ENCODE assay signal across 16 cellular contexts in genomic region chr12:49960474-49961110, GRCh38. TPM values are rescaled to one million over a fixed set of nuclear protein-coding genes. Genes with fewer than 3 reads are reported as not detected.
DNase-seq lines count a peak whose midpoint lies in the region; ATAC-seq and TF ChIP-seq lines count a peak whose summit lies in the region.
"Had no signal": no experiment of that assay in that cellular context is flagged by ENCODE, and none has a peak within 500 bp of the region (broad histone marks: within the 10 kb centered on the region; RNA-seq: fewer than 3 reads in every experiment).

No MANE protein-coding gene starts in this region.

- H3K27ac ChIP-seq in iPS-18a (ENCODE audit: low read length) = no peak overlapping the region
- peak overlapping the region; percentile 69 for H3K27ac ChIP-seq in suprapubic skin
- H3K27ac ChIP-seq: heart right ventricle, right lobe of liver, uterus had no signal

- H3K27me3 ChIP-seq in iPS-18a (ENCODE audit: control insufficient read depth, insufficient read depth, low read length) (peaks cover 56% of the 10 kb centered on the region), suprapubic skin (peaks cover 52% of the 10 kb centered on the region)

- H3K36me3 ChIP-seq in iPS-18a (ENCODE audit: control insufficient read depth, low read depth, low read length) (no peaks in the 10 kb centered on the region), suprapubic skin (no peaks in the 10 kb centered on the region)
- H3K36me3 ChIP-seq: heart right ventricle, right lobe of liver, uterus had no signal

- H3K9me3 ChIP-seq in iPS-18a (ENCODE audit: control insufficient read depth, low read depth, low read length) (no peaks in the 10 kb centered on the region), suprapubic skin (no peaks in the 10 kb centered on the region)
- H3K9me3 ChIP-seq: heart right ventricle, right lobe of liver, uterus had no signal

- no peak overlapping the region for H3K9ac ChIP-seq in iPS-18a (ENCODE audit: low read length)

- H3K4me1 ChIP-seq in iPS-18a (ENCODE audit: control insufficient read depth, low read depth, low read length) = peaks cover 17% of the 10 kb centered on the region
- peaks cover 21% of the 10 kb centered on the region for H3K4me1 ChIP-seq in suprapubic skin

- CTCF ChIA-PET in activated naive CD4-positive, alpha-beta T cell treated with anti-CD3 and anti-CD28 coated beads, Interleukin-2, amount 10 ng/mL, durations not matched to agents 7 days and 5 days (lab: Charles Lee) = no interaction called here

- intact Hi-C loops in activated T-helper 1 cell treated with anti-CD3 and anti-CD28 coated beads, Interleukin-12 subunit alpha, Interleukin-12 subunit beta, Interleukin-2, Interleukin-4 antibody, amounts not matched to agents 30 ng/mL and 10 ng/mL and 1 ng/mL, durations not matched to agents 14 hours and 24 hours and 36 hours (cut with micrococcal nuclease) = no loop called here

- H3K36me3 Mint-ChIP-seq in activated naive CD4-positive, alpha-beta T cell treated with anti-CD3 and anti-CD28 coated beads, Interleukin-2, amount 10 ng/mL, durations not matched to agents 7 days and 5 days = peaks cover 3% of the 10 kb centered on the region
- H3K36me3 Mint-ChIP-seq in activated T-helper 1 cell treated with anti-CD3 and anti-CD28 coated beads, Interleukin-12 subunit alpha, Interleukin-12 subunit beta, Interleukin-2, Interleukin-4 antibody, amounts not matched to agents 30 ng/mL and 10 ng/mL and 1 ng/mL, durations not matched to agents 14 hours and 24 hours and 36 hours (ENCODE audit: low read depth) = no peaks in the 10 kb centered on the region

- DNase-seq in activated naive CD4-positive, alpha-beta T cell treated with anti-CD3 and anti-CD28 coated beads, Interleukin-2, amount 10 ng/mL, durations not matched to agents 7 days and 5 days = no peak
- no peak for DNase-seq in activated naive CD4-positive, alpha-beta T cell (lab: John Stamatoyannopoulos, UW)
- no peak for DNase-seq in activated T-helper 1 cell treated with anti-CD3 and anti-CD28 coated beads, Interleukin-12 subunit alpha, Interleukin-12 subunit beta, Interleukin-2, Interleukin-4 antibody, amounts not matched to agents 30 ng/mL and 10 ng/mL and 1 ng/mL, durations not matched to agents 14 hours and 24 hours and 36 hours (ENCODE audit: low spot score)
- DNase-seq in suprapubic skin (ENCODE audit: low spot score in 2 of 2) = no peak
- no peak for DNase-seq in foreskin fibroblast
- no peak for DNase-seq in stimulated activated CD8-positive, alpha-beta memory T cell treated with anti-CD3 and anti-CD28 coated beads, Interleukin-4, amount 100 ng/mL, for 48 hours
- DNase-seq: activated CD4-positive, alpha-beta T cell treated with anti-CD3 and anti-CD28 coated beads, Interleukin-2, amount 50 U/mL, for 48 hours; anterior cingulate cortex; effector memory CD4-positive, alpha-beta T cell; NCI-H1417 treated with DMSO at 0.1 percent for 48 hours; uterus had no signal

- TF ChIP-seq POLR2A in suprapubic skin (IDR thresholded peaks at IDR 0.05) = no peak

- 52% methylated on average over 13 of the region's 13 CpGs for WGBS in suprapubic skin

- TF ChIP-seq EP300 in suprapubic skin (IDR thresholded peaks at IDR 0.05) = no peak

- peaks cover 59% of the 10 kb centered on the region for H3K27me3 Mint-ChIP-seq in activated naive CD4-positive, alpha-beta T cell treated with anti-CD3 and anti-CD28 coated beads, Interleukin-2, amount 10 ng/mL, durations not matched to agents 7 days and 5 days
- peaks cover 80% of the 10 kb centered on the region for H3K27me3 Mint-ChIP-seq in activated T-helper 1 cell treated with anti-CD3 and anti-CD28 coated beads, Interleukin-12 subunit alpha, Interleukin-12 subunit beta, Interleukin-2, Interleukin-4 antibody, amounts not matched to agents 30 ng/mL and 10 ng/mL and 1 ng/mL, durations not matched to agents 14 hours and 24 hours and 36 hours (ENCODE audit: insufficient read depth)

- H3K27ac Mint-ChIP-seq in activated naive CD4-positive, alpha-beta T cell treated with anti-CD3 and anti-CD28 coated beads, Interleukin-2, amount 10 ng/mL, durations not matched to agents 7 days and 5 days = no peak overlapping the region
- H3K27ac Mint-ChIP-seq in activated T-helper 1 cell treated with anti-CD3 and anti-CD28 coated beads, Interleukin-12 subunit alpha, Interleukin-12 subunit beta, Interleukin-2, Interleukin-4 antibody, amounts not matched to agents 30 ng/mL and 10 ng/mL and 1 ng/mL, durations not matched to agents 14 hours and 24 hours and 36 hours = no peak overlapping the region

- no peak for ATAC-seq in HG03196 (IDR thresholded peaks at IDR 0.05; ENCODE audit: unreplicated experiment)
- ATAC-seq: right lobe of liver had no signal

- peak overlapping the region; percentile 0 for H3K4me3 Mint-ChIP-seq in activated naive CD4-positive, alpha-beta T cell treated with anti-CD3 and anti-CD28 coated beads, Interleukin-2, amount 10 ng/mL, durations not matched to agents 7 days and 5 days
- peak overlapping the region; percentile 21 for H3K4me3 Mint-ChIP-seq in activated T-helper 1 cell treated with anti-CD3 and anti-CD28 coated beads, Interleukin-12 subunit alpha, Interleukin-12 subunit beta, Interleukin-2, Interleukin-4 antibody, amounts not matched to agents 30 ng/mL and 10 ng/mL and 1 ng/mL, durations not matched to agents 14 hours and 24 hours and 36 hours

- TF ChIP-seq CTCF in suprapubic skin (IDR thresholded peaks at IDR 0.05) (no peak), foreskin fibroblast (IDR thresholded peaks at IDR 0.05; ENCODE audit: low read depth, low read length) (no peak)

- H3K4me3 ChIP-seq in iPS-18a (ENCODE audit: low read length) (peak overlapping the region; percentile 42), suprapubic skin (peak overlapping the region; percentile 48), foreskin fibroblast (ENCODE audit: low read depth in 1 of 2, low read length in 2 of 2) (no peak overlapping the region)
- H3K4me3 ChIP-seq: right lobe of liver had no signal

- no peaks in the 10 kb centered on the region for H3K9me3 Mint-ChIP-seq in activated naive CD4-positive, alpha-beta T cell treated with anti-CD3 and anti-CD28 coated beads, Interleukin-2, amount 10 ng/mL, durations not matched to agents 7 days and 5 days
- no peaks in the 10 kb centered on the region for H3K9me3 Mint-ChIP-seq in activated T-helper 1 cell treated with anti-CD3 and anti-CD28 coated beads, Interleukin-12 subunit alpha, Interleukin-12 subunit beta, Interleukin-2, Interleukin-4 antibody, amounts not matched to agents 30 ng/mL and 10 ng/mL and 1 ng/mL, durations not matched to agents 14 hours and 24 hours and 36 hours

- peaks cover 7% of the 10 kb centered on the region for H3K4me1 Mint-ChIP-seq in activated naive CD4-positive, alpha-beta T cell treated with anti-CD3 and anti-CD28 coated beads, Interleukin-2, amount 10 ng/mL, durations not matched to agents 7 days and 5 days
- peaks cover 7% of the 10 kb centered on the region for H3K4me1 Mint-ChIP-seq in activated T-helper 1 cell treated with anti-CD3 and anti-CD28 coated beads, Interleukin-12 subunit alpha, Interleukin-12 subunit beta, Interleukin-2, Interleukin-4 antibody, amounts not matched to agents 30 ng/mL and 10 ng/mL and 1 ng/mL, durations not matched to agents 14 hours and 24 hours and 36 hours (ENCODE audit: low read depth)

RNA-seq across cellular contexts. Expression of gene AQP5, which starts 1.1 kb away (rescaled TPM):
- total RNA-seq in activated T-helper 1 cell treated with anti-CD3 and anti-CD28 coated beads, Interleukin-12 subunit alpha, Interleukin-12 subunit beta, Interleukin-2, Interleukin-4 antibody, amounts not matched to agents 30 ng/mL and 10 ng/mL and 1 ng/mL, durations not matched to agents 14 hours and 24 hours and 36 hours = not detected in 2 replicates
- total RNA-seq in suprapubic skin = 100 to 1,000 TPM; 128 to 258 (median 196) TPM
- total RNA-seq: lung microvascular endothelial cell, right lobe of liver had no signal

RNA-seq across cellular contexts. Expression of gene AQP2, which starts 10.1 kb away (rescaled TPM):
- total RNA-seq in activated T-helper 1 cell treated with anti-CD3 and anti-CD28 coated beads, Interleukin-12 subunit alpha, Interleukin-12 subunit beta, Interleukin-2, Interleukin-4 antibody, amounts not matched to agents 30 ng/mL and 10 ng/mL and 1 ng/mL, durations not matched to agents 14 hours and 24 hours and 36 hours = not detected in 2 replicates
- under 1 TPM in 1 of 4 donors, not detected in 3; 0.15 TPM for total RNA-seq in suprapubic skin
- total RNA-seq: heart right ventricle, lung microvascular endothelial cell, right lobe of liver, uterus had no signal

RNA-seq across cellular contexts. Expression of gene AQP6, which starts 12.2 kb away (rescaled TPM):
- total RNA-seq in activated T-helper 1 cell treated with anti-CD3 and anti-CD28 coated beads, Interleukin-12 subunit alpha, Interleukin-12 subunit beta, Interleukin-2, Interleukin-4 antibody, amounts not matched to agents 30 ng/mL and 10 ng/mL and 1 ng/mL, durations not matched to agents 14 hours and 24 hours and 36 hours = not detected in 2 replicates
- not detected for total RNA-seq in suprapubic skin
- total RNA-seq: heart right ventricle, lung microvascular endothelial cell had no signal

RNA-seq across cellular contexts. Expression of gene FAIM2, which starts 56.9 kb away (rescaled TPM):
- 0.49 and 0.64 TPM in 2 replicates for total RNA-seq in activated T-helper 1 cell treated with anti-CD3 and anti-CD28 coated beads, Interleukin-12 subunit alpha, Interleukin-12 subunit beta, Interleukin-2, Interleukin-4 antibody, amounts not matched to agents 30 ng/mL and 10 ng/mL and 1 ng/mL, durations not matched to agents 14 hours and 24 hours and 36 hours
- under 1 TPM in 3 of 4 donors, not detected in 1; 0.38 to 0.65 (median 0.56) TPM for total RNA-seq in suprapubic skin
- total RNA-seq: lung microvascular endothelial cell had no signal

Comparison
In these comparisons a context has a peak if more than half of its experiments do, and no peak if none do; other contexts are left out.
1. H3K4me3 ChIP-seq: peak in iPS-18a (single experiment) and suprapubic skin (single experiment); none in foreskin fibroblast (0 of 2).
2. RNA of gene AQP5, which starts 1.1 kb away (total RNA-seq): 128 to 258 TPM in suprapubic skin; not detected in activated T-helper 1 cell treated with anti-CD3 and anti-CD28 coated beads, Interleukin-12 subunit alpha, Interleukin-12 subunit beta, Interleukin-2, Interleukin-4 antibody, amounts not matched to agents 30 ng/mL and 10 ng/mL and 1 ng/mL, durations not matched to agents 14 hours and 24 hours and 36 hours; every median in the first group is over 100 times any median in the second.